In the genomic region with DNA sequence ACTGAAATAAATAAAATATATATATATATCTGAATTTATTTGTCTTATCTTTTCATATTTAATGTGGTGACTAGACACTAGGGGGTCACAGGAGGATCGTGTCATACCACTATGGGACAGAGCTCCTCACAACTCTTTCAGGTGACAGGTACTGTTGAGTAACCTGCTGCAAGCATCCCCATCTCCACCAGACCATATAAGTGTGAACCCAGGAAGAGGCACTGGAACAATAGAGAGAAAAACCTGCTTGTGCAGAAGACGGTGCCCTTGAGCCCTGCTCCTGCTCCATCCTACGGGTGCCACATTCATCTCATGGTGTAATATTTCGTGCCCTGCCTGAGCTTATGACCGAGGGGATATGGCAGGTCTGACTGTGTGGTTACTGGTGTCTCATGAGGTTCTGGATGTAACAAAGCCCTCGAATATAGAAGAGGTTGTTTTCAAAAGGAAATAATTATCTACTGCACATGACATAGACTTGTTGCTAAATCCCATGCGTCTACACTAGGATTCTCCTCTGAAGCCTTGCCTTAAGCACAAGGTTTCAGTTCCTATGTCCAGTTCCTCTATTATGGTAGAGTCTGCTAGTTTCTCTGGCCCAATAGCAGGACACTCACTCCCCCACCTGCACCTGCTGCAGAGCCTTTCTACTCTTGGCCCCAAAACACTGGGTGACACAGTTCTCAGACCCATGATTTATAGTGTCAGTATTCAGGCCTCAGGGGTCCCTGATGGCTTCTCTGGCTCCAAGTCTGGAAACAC, we compare ENCODE assay signal across 14 cellular contexts.
A peak's percentile ranks its signal among the peaks of the same experiment; 100 is the strongest.
DNase-seq lines count a peak whose midpoint lies in the region; ATAC-seq, FAIRE-seq and TF ChIP-seq lines count a peak whose summit lies in the region.
"Had no signal": no experiment of that assay in that cellular context is flagged by ENCODE, and none has a peak within 500 bp of the region (broad histone marks: within the 10 kb centered on the region; RNA-seq: fewer than 3 reads in every experiment).

No MANE protein-coding gene starts in this region.

- H3F3A ChIP-seq in neural progenitor cell (ENCODE audit: low read depth), result no peaks in the 10 kb centered on the region

- no peaks in the 10 kb centered on the region for H3K4me1 Mint-ChIP-seq in neural progenitor cell

- H3K9ac ChIP-seq in neural progenitor cell, result no peak overlapping the region

- H3K27ac Mint-ChIP-seq in neural progenitor cell, result no peak overlapping the region

- H3K9me2 ChIP-seq in OCI-LY7 (ENCODE audit: insufficient read depth, low read length), result no peaks in the 10 kb centered on the region

- H3K9me3 Mint-ChIP-seq in neural progenitor cell, result no peaks in the 10 kb centered on the region

- no peaks in the 10 kb centered on the region for H3K9me3 ChIP-seq in OCI-LY7 (ENCODE audit: low read length)
- no peaks in the 10 kb centered on the region for H3K9me3 ChIP-seq in neural progenitor cell (ENCODE audit: low read depth)
- H3K9me3 ChIP-seq: Caco-2, MG63, neutrophil had no signal

- peaks cover 89% of the 10 kb centered on the region for H3K4me1 ChIP-seq in OCI-LY7 (ENCODE audit: insufficient read depth, low read length, poor library complexity, severe bottlenecking)
- H3K4me1 ChIP-seq in neural progenitor cell, result no peaks in the 10 kb centered on the region
- H3K4me1 ChIP-seq: Caco-2 had no signal

- H3K27ac ChIP-seq in OCI-LY7 (ENCODE audit: low read depth, low read length, poor library complexity, severe bottlenecking) (peak overlapping the region; percentile 66), neural progenitor cell (no peak overlapping the region)
- H3K27ac ChIP-seq: neutrophil had no signal

- peak overlapping the region; percentile 6 for H3K4me3 ChIP-seq in OCI-LY7 (ENCODE audit: low read depth, low read length, poor library complexity, severe bottlenecking)
- H3K4me3 ChIP-seq in neural progenitor cell, result no peak overlapping the region
- H3K4me3 ChIP-seq: MG63 had no signal

- H3K27me3 Mint-ChIP-seq in neural progenitor cell (ENCODE audit: insufficient read depth, low read depth), result peaks cover 10% of the 10 kb centered on the region

- DNase-seq in OCI-LY7 (ENCODE audit: low spot score) (peak; percentile 90), neural progenitor cell (ENCODE audit: low spot score) (no peak), mucosa of gallbladder (ENCODE audit: low spot score) (no peak), D721Med (ENCODE audit: insufficient read length, low spot score) (no peak)
- DNase-seq: Caco-2; kidney glomerular epithelial cell; MG63; NCI-H526; stimulated activated CD4-positive, alpha-beta T cell treated with anti-CD3 and anti-CD28 coated beads, Interleukin-12 subunit alpha, Interleukin-12 subunit beta, amount 100 ng/mL, for 4 hours had no signal

- peak overlapping the region; percentile 7; the same call in 1 of the 2 replicates for H2AFZ ChIP-seq in OCI-LY7 (ENCODE audit: low read length)
- no peak overlapping the region for H2AFZ ChIP-seq in neural progenitor cell (replicated peaks)

- H3K36me3 Mint-ChIP-seq in neural progenitor cell, result no peaks in the 10 kb centered on the region

- BruUV-seq in OCI-LY7 (replicated peaks; lab: Mats Ljungman, UMichigan), result no TSS peak

- CTCF ChIA-PET in OCI-LY7 (lab: Charles Lee; ENCODE audit: unreplicated experiment), result no interaction called here

- no peak for FAIRE-seq in D721Med (lab: Jason Lieb, UNC)
- FAIRE-seq: H54 had no signal

- H3K4me2 ChIP-seq in OCI-LY7 (ENCODE audit: low read length) (peak overlapping the region; percentile 40), neural progenitor cell (no peak overlapping the region)

- H4K20me1 ChIP-seq in OCI-LY7 (ENCODE audit: insufficient read depth, low read length) (no peaks in the 10 kb centered on the region), neural progenitor cell (ENCODE audit: low read depth) (peaks cover 3% of the 10 kb centered on the region)

- peaks cover 98% of the 10 kb centered on the region for H3K27me3 ChIP-seq in neural progenitor cell
- H3K27me3 ChIP-seq: neutrophil had no signal

- POLR2A ChIA-PET in OCI-LY7 (lab: Charles Lee), result no interaction called here

- ATAC-seq in GM18861 (IDR thresholded peaks at IDR 0.05; ENCODE audit: unreplicated experiment) (peak; percentile 44), HG02678 (IDR thresholded peaks at IDR 0.05; ENCODE audit: unreplicated experiment) (peak; percentile 59), GM21717 (IDR thresholded peaks at IDR 0.05; ENCODE audit: unreplicated experiment) (no peak)

- H3K79me2 ChIP-seq in OCI-LY7 (ENCODE audit: insufficient read depth, low read depth, low read length), result no peaks in the 10 kb centered on the region
- H3K79me2 ChIP-seq in neural progenitor cell (ENCODE audit: low read depth), result no peaks in the 10 kb centered on the region

- TF ChIP-seq CTCF in OCI-LY7 (conservative IDR thresholded peaks at IDR 0.05; ENCODE audit: low read length) (no peak), neural progenitor cell (IDR thresholded peaks at IDR 0.05) (no peak), D721Med (IDR thresholded peaks at IDR 0.05; ENCODE audit: insufficient read depth, missing control alignments) (no peak)

- peak overlapping the region; percentile 47 for H3K4me3 Mint-ChIP-seq in neural progenitor cell

- H3K36me3 ChIP-seq in OCI-LY7 (ENCODE audit: insufficient read depth, low read length) (no peaks in the 10 kb centered on the region), neural progenitor cell (no peaks in the 10 kb centered on the region)
- H3K36me3 ChIP-seq: MG63, neutrophil had no signal

- intact Hi-C loops in OCI-LY7 (cut with micrococcal nuclease; ENCODE audit: unreplicated experiment), result loop anchor here (5.0 kb wide), 2 partner anchors 33 to 168 kb away; no protein-coding TSS in a partner anchor
